Comparison of ENCODE assay signal across 18 cellular contexts in genomic region chr1:206584265-206584648, GRCh38. TPM values are rescaled to one million over a fixed set of nuclear protein-coding genes. Genes with fewer than 3 reads are reported as not detected.
A peak's percentile ranks its signal among the peaks of the same experiment; 100 is the strongest.
DNase-seq lines count a peak whose midpoint lies in the region; ATAC-seq lines count a peak whose summit lies in the region.
"Had no signal": no experiment of that assay in that cellular context is flagged by ENCODE, and none has a peak within 500 bp of the region (broad histone marks: within the 10 kb centered on the region; RNA-seq: fewer than 3 reads in every experiment).

No MANE protein-coding gene starts in this region.

- peaks cover 0 to 5% (median 0%) of the 10 kb centered on the region in 3 experiments for H3K27me3 ChIP-seq in neuronal stem cell (ENCODE audit: control insufficient read depth in 3 of 3, insufficient read depth in 3 of 3, low read depth in 1 of 3, low read length in 3 of 3)
- H3K27me3 ChIP-seq: BE2C, Peyer's patch, upper lobe of right lung had no signal

- H2BK15ac ChIP-seq in neuronal stem cell (ENCODE audit: low read length), result peak overlapping the region; percentile 18

- H3K9me3 ChIP-seq in neuronal stem cell (replicated peaks in 1 of 2; ENCODE audit: control insufficient read depth in 2 of 2, insufficient read depth in 1 of 2, low read depth in 1 of 2, low read length in 2 of 2), result no peaks in the 10 kb centered on the region
- H3K9me3 ChIP-seq: A549, BE2C, Peyer's patch, upper lobe of right lung had no signal

- no peak overlapping the region for H4K91ac ChIP-seq in neuronal stem cell (ENCODE audit: low read depth, low read length, poor library complexity)

- no peaks in the 10 kb centered on the region for H3K27me3 Mint-ChIP-seq in activated T-cell treated with anti-CD3 and anti-CD28 coated beads, Interleukin-2, amount 50 U/mL, for 24 hours
- no peaks in the 10 kb centered on the region for H3K27me3 Mint-ChIP-seq in IgD-negative memory B cell
- H3K27me3 Mint-ChIP-seq in activated naive CD8-positive, alpha-beta T cell treated with anti-CD3 and anti-CD28 coated beads for 36 hours, result no peaks in the 10 kb centered on the region

- no peak overlapping the region for H3K27ac ChIP-seq in neuronal stem cell (replicated peaks; ENCODE audit: low read length)
- H3K27ac ChIP-seq: A549, epithelial cell of prostate, parathyroid adenoma, upper lobe of right lung had no signal

- no peaks in the 10 kb centered on the region for H3K9me3 Mint-ChIP-seq in activated T-cell treated with anti-CD3 and anti-CD28 coated beads, Interleukin-2, amount 50 U/mL, for 24 hours
- no peaks in the 10 kb centered on the region for H3K9me3 Mint-ChIP-seq in IgD-negative memory B cell
- H3K9me3 Mint-ChIP-seq in activated naive CD8-positive, alpha-beta T cell treated with anti-CD3 and anti-CD28 coated beads for 36 hours, result peaks cover 4% of the 10 kb centered on the region
- H3K9me3 Mint-ChIP-seq: nephron; T-helper 1 cell treated with Interleukin-12 subunit alpha and Interleukin-12 subunit beta and Interleukin-4 antibody, amounts not matched to agents 30 μg/mL and 1 μg/mL, for 36 hours had no signal

- no peak overlapping the region for H2BK5ac ChIP-seq in neuronal stem cell (ENCODE audit: low read length)

- no peak overlapping the region for H3K4me2 ChIP-seq in neuronal stem cell (ENCODE audit: insufficient read depth, low read length, poor library complexity, severe bottlenecking)
- H3K4me2 ChIP-seq: A549 had no signal

- H3K14ac ChIP-seq in neuronal stem cell (ENCODE audit: low read length), result no peak overlapping the region

- DNase-seq in activated T-cell treated with anti-CD3 and anti-CD28 coated beads, Interleukin-2, amount 50 U/mL, for 24 hours, result no peak
- no peak for DNase-seq in activated T-cell treated with anti-CD3 and anti-CD28 coated beads for 4 hours
- DNase-seq in activated naive CD8-positive, alpha-beta T cell treated with anti-CD3 and anti-CD28 coated beads for 36 hours, result no peak
- DNase-seq in neuronal stem cell (ENCODE audit: low spot score), result no peak
- no peak for DNase-seq in NAMALWA (ENCODE audit: low spot score)
- DNase-seq: activated gamma-delta T cell, NCI-H524 treated with DMSO at 0.1 percent for 48 hours had no signal

- H3K9ac ChIP-seq in neuronal stem cell (ENCODE audit: low read depth, low read length, poor library complexity), result no peak overlapping the region
- H3K9ac ChIP-seq: parathyroid adenoma had no signal

- peak overlapping the region; percentile 40 for H3K18ac ChIP-seq in neuronal stem cell (ENCODE audit: low read length)

- peaks cover 100% of the 10 kb centered on the region for H3K36me3 Mint-ChIP-seq in activated T-cell treated with anti-CD3 and anti-CD28 coated beads, Interleukin-2, amount 50 U/mL, for 24 hours (ENCODE audit: low read depth)
- H3K36me3 Mint-ChIP-seq in IgD-negative memory B cell, result peaks cover 8% of the 10 kb centered on the region
- peaks cover 66% of the 10 kb centered on the region for H3K36me3 Mint-ChIP-seq in activated naive CD8-positive, alpha-beta T cell treated with anti-CD3 and anti-CD28 coated beads for 36 hours

- H2BK12ac ChIP-seq in neuronal stem cell (ENCODE audit: low read length), result no peak overlapping the region

- no peak for ATAC-seq in GM18517 (IDR thresholded peaks at IDR 0.05; ENCODE audit: unreplicated experiment)
- ATAC-seq in HG02678 (IDR thresholded peaks at IDR 0.05; ENCODE audit: unreplicated experiment), result no peak

- peaks cover 8 to 11% of the 10 kb centered on the region in 2 donors for H3K4me1 ChIP-seq in neuronal stem cell (ENCODE audit: control insufficient read depth in 2 of 2, insufficient read depth in 1 of 2, low read depth in 1 of 2, low read length in 2 of 2)
- H3K4me1 ChIP-seq: A549, BE2C, parathyroid adenoma had no signal

- peak overlapping the region; percentile 74 for H3K4me3 Mint-ChIP-seq in activated T-cell treated with anti-CD3 and anti-CD28 coated beads, Interleukin-2, amount 50 U/mL, for 24 hours
- H3K4me3 Mint-ChIP-seq in IgD-negative memory B cell, result no peak overlapping the region
- no peak overlapping the region for H3K4me3 Mint-ChIP-seq in activated naive CD8-positive, alpha-beta T cell treated with anti-CD3 and anti-CD28 coated beads for 36 hours
- H3K4me3 Mint-ChIP-seq: nephron had no signal

- H2AFZ ChIP-seq in neuronal stem cell (ENCODE audit: low read length), result no peak overlapping the region
- H2AFZ ChIP-seq: parathyroid adenoma had no signal

- no peak overlapping the region for H2BK120ac ChIP-seq in neuronal stem cell (ENCODE audit: low read depth, low read length)

- no peak overlapping the region for H3K4ac ChIP-seq in neuronal stem cell (ENCODE audit: low read length)

- WGBS in neuronal stem cell (ENCODE audit: extremely low coverage in 2 of 2, insufficient read length in 2 of 2, insufficient replicate concordance in 1 of 2), 2 donors, result no CpG with 5 or more reads among the region's 14 CpGs

- H3K4me1 Mint-ChIP-seq in activated T-cell treated with anti-CD3 and anti-CD28 coated beads, Interleukin-2, amount 50 U/mL, for 24 hours (ENCODE audit: low read depth), result peaks cover 98% of the 10 kb centered on the region
- peaks cover 33 to 40% (median 34%) of the 10 kb centered on the region in 3 donors for H3K4me1 Mint-ChIP-seq in IgD-negative memory B cell
- peaks cover 72% of the 10 kb centered on the region for H3K4me1 Mint-ChIP-seq in activated naive CD8-positive, alpha-beta T cell treated with anti-CD3 and anti-CD28 coated beads for 36 hours

- peak overlapping the region; percentile 100 for H3K27ac Mint-ChIP-seq in activated T-cell treated with anti-CD3 and anti-CD28 coated beads, Interleukin-2, amount 50 U/mL, for 24 hours
- H3K27ac Mint-ChIP-seq in IgD-negative memory B cell, result peak overlapping the region; percentile 36 to 71 (median 46)
- peak overlapping the region; percentile 99 for H3K27ac Mint-ChIP-seq in activated naive CD8-positive, alpha-beta T cell treated with anti-CD3 and anti-CD28 coated beads for 36 hours

- no peak overlapping the region for H2AK5ac ChIP-seq in neuronal stem cell (ENCODE audit: low read depth, low read length)

- no peak overlapping the region for H4K8ac ChIP-seq in neuronal stem cell (ENCODE audit: low read depth, low read length)

- no peak overlapping the region for H3K23ac ChIP-seq in neuronal stem cell (ENCODE audit: low read depth, low read length, poor library complexity)

- H3K4me3 ChIP-seq in neuronal stem cell (ENCODE audit: low read length in 2 of 2), result no peak overlapping the region
- H3K4me3 ChIP-seq: A549, Peyer's patch, upper lobe of right lung had no signal

- H3K36me3 ChIP-seq in neuronal stem cell (replicated peaks in 1 of 2; ENCODE audit: control insufficient read depth in 2 of 2, insufficient read depth in 2 of 2, low read length in 2 of 2), result peaks cover 0 to 5% of the 10 kb centered on the region in 2 donors
- H3K36me3 ChIP-seq: BE2C had no signal

- no peaks in the 10 kb centered on the region for H3K79me1 ChIP-seq in neuronal stem cell (ENCODE audit: low read depth, low read length)

RNA-seq across cellular contexts. Expression of gene EIF2D, which starts 28.0 kb away (rescaled TPM):
- polyA plus RNA-seq in IgD-negative memory B cell, result 40.4 TPM
- 100 to 1,000 TPM; 112 to 113 TPM for total RNA-seq in activated naive CD8-positive, alpha-beta T cell treated with anti-CD3 and anti-CD28 coated beads for 36 hours
- polyA plus RNA-seq in neuronal stem cell (2013, experiment 1 of 2), result 36.1 TPM
- polyA plus RNA-seq in neuronal stem cell (2013, experiment 2 of 2), result 34.0 TPM

RNA-seq across cellular contexts. Expression of gene DYRK3, which starts 51.1 kb away (rescaled TPM):
- 0.31 TPM for polyA plus RNA-seq in IgD-negative memory B cell
- 1 to 10 TPM; 5.2 to 5.3 TPM for total RNA-seq in activated naive CD8-positive, alpha-beta T cell treated with anti-CD3 and anti-CD28 coated beads for 36 hours
- polyA plus RNA-seq in neuronal stem cell (2013, experiment 1 of 2), result 15.3 TPM
- polyA plus RNA-seq in neuronal stem cell (2013, experiment 2 of 2), result 15.9 TPM

Comparison
In these comparisons a context has a peak if more than half of its experiments do, and no peak if none do; other contexts are left out.
1. H3K27ac Mint-ChIP-seq: peak in every context shown above with its lines; median percentile 100 in activated T-cell treated with anti-CD3 and anti-CD28 coated beads, Interleukin-2, amount 50 U/mL, for 24 hours; 99 in activated naive CD8-positive, alpha-beta T cell treated with anti-CD3 and anti-CD28 coated beads for 36 hours; 46 in IgD-negative memory B cell.